In genomic region chr1:44508397-44508745, GRCh38 we compare ENCODE assay signal across 24 cellular contexts.
DNase-seq lines count a peak whose midpoint lies in the region; ATAC-seq and TF ChIP-seq lines count a peak whose summit lies in the region.
"Had no signal": no experiment of that assay in that cellular context is flagged by ENCODE, and none has a peak within 500 bp of the region (broad histone marks: within the 10 kb centered on the region; RNA-seq: fewer than 3 reads in every experiment).

No MANE protein-coding gene starts in this region.

- H3K36me3 Mint-ChIP-seq in neural progenitor cell (no peaks in the 10 kb centered on the region), type B pancreatic cell (no peaks in the 10 kb centered on the region)

- intact Hi-C loops in left cardiac atrium (cut with DNase I), result loop anchor here in 1 of 2 donors (10.0 kb wide), 2 partner anchors 104 to 134 kb away; partner anchors contain the start of gene RNF220

- ATAC-seq in left cardiac atrium, result no peak
- ATAC-seq: Right ventricle myocardium inferior had no signal

- H3K4me1 Mint-ChIP-seq in neural progenitor cell, result peaks cover 70% of the 10 kb centered on the region
- H3K4me1 Mint-ChIP-seq in type B pancreatic cell (ENCODE audit: unreplicated experiment), result peaks cover 46% of the 10 kb centered on the region

- no peak overlapping the region for H3K4me3 ChIP-seq in neural progenitor cell
- H3K4me3 ChIP-seq in H7 (ENCODE audit: insufficient read depth, low read depth, low read length), result no peak overlapping the region
- H3K4me3 ChIP-seq: BLaER1 treated with 17β-estradiol and CSF1 and Interleukin-3, amounts not matched to agents 10 nM and 100 nM; GM23248; PC-9; SJSA1 had no signal

- no peak overlapping the region for H2AFZ ChIP-seq in neural progenitor cell (replicated peaks)
- H2AFZ ChIP-seq: GM23248, PC-9 had no signal

- no peak overlapping the region for H3K4me2 ChIP-seq in neural progenitor cell
- H3K4me2 ChIP-seq: BLaER1 treated with 17β-estradiol and CSF1 and Interleukin-3, amounts not matched to agents 10 nM and 100 nM; KMS-11; PC-9 had no signal

- peak; percentile 75 for DNase-seq in globus pallidus (ENCODE audit: low spot score)
- no peak for DNase-seq in neural progenitor cell (ENCODE audit: low spot score)
- DNase-seq in type B pancreatic cell (ENCODE audit: extremely low spot score, unreplicated experiment), result no peak
- no peak for DNase-seq in H7
- no peak for DNase-seq in left cardiac atrium
- DNase-seq in GM19240 (ENCODE audit: insufficient read length, low spot score), result no peak
- DNase-seq in NCI-H1105 treated with DMSO at 0.1 percent for 48 hours (lab: John Stamatoyannopoulos, UW), result no peak
- DNase-seq: CD4-positive, alpha-beta T cell; GM23248; HCEC 1CT; IMR-90; NCI-H1092; NCI-H1436; NCI-H1930; NCI-H2107; NCI-H446; NCI-H82; NK-92 treated with Interleukin-12 subunit alpha and Interleukin-12 subunit beta, amount 100 ng/mL, for 24 hours; PC-9 had no signal

- TF ChIP-seq CTCF in neural progenitor cell (IDR thresholded peaks at IDR 0.05) (no peak), type B pancreatic cell (conservative IDR thresholded peaks at IDR 0.05) (no peak)

- peaks cover 78% of the 10 kb centered on the region for H3K27me3 Mint-ChIP-seq in neural progenitor cell (ENCODE audit: insufficient read depth, low read depth)
- peaks cover 44% of the 10 kb centered on the region for H3K27me3 Mint-ChIP-seq in type B pancreatic cell

- peaks cover 86% of the 10 kb centered on the region for H4K20me1 ChIP-seq in neural progenitor cell (ENCODE audit: low read depth)
- H4K20me1 ChIP-seq: BLaER1 treated with 17β-estradiol and CSF1 and Interleukin-3, amounts not matched to agents 10 nM and 100 nM had no signal

- H3K9me3 Mint-ChIP-seq in neural progenitor cell (no peaks in the 10 kb centered on the region), type B pancreatic cell (no peaks in the 10 kb centered on the region)
- H3K9me3 Mint-ChIP-seq: CD4-positive, alpha-beta T cell had no signal

- H3K36me3 ChIP-seq in neural progenitor cell, result no peaks in the 10 kb centered on the region
- H3K36me3 ChIP-seq in H7 (replicated peaks; ENCODE audit: control insufficient read depth, insufficient read depth, low read length), result no peaks in the 10 kb centered on the region
- H3K36me3 ChIP-seq: BLaER1 treated with 17β-estradiol and CSF1 and Interleukin-3, amounts not matched to agents 10 nM and 100 nM; SJSA1 had no signal

- no peaks in the 10 kb centered on the region for H3K9me3 ChIP-seq in neural progenitor cell (ENCODE audit: low read depth)
- H3K9me3 ChIP-seq: BLaER1 treated with 17β-estradiol and CSF1 and Interleukin-3, amounts not matched to agents 10 nM and 100 nM; SJSA1 had no signal

- H3K79me2 ChIP-seq in neural progenitor cell (ENCODE audit: low read depth), result no peaks in the 10 kb centered on the region

- H3K27ac Mint-ChIP-seq in neural progenitor cell, result no peak overlapping the region
- no peak overlapping the region for H3K27ac Mint-ChIP-seq in type B pancreatic cell
- H3K27ac Mint-ChIP-seq: CD4-positive, alpha-beta T cell had no signal

- peaks cover 28% of the 10 kb centered on the region for H3K4me1 ChIP-seq in neural progenitor cell
- H3K4me1 ChIP-seq: SJSA1 had no signal

- H3K27ac ChIP-seq in angular gyrus (ENCODE audit: low read depth, low read length) (peak overlapping the region; percentile 87), neural progenitor cell (no peak overlapping the region)
- H3K27ac ChIP-seq: BLaER1 treated with 17β-estradiol and CSF1 and Interleukin-3, amounts not matched to agents 10 nM and 100 nM; GM23248; KMS-11; PC-9; SJSA1 had no signal

- H3K27me3 ChIP-seq in neural progenitor cell, result peaks cover 100% of the 10 kb centered on the region
- H3K27me3 ChIP-seq in H7 (ENCODE audit: control insufficient read depth, insufficient read depth, low read length), result peaks cover 20% of the 10 kb centered on the region
- H3K27me3 ChIP-seq: BLaER1 treated with 17β-estradiol and CSF1 and Interleukin-3, amounts not matched to agents 10 nM and 100 nM had no signal

- H3K4me3 Mint-ChIP-seq in neural progenitor cell (peak overlapping the region; percentile 65), type B pancreatic cell (peak overlapping the region; percentile 17)
- H3K4me3 Mint-ChIP-seq: CD4-positive, alpha-beta T cell had no signal

- no peak overlapping the region for H3K9ac ChIP-seq in neural progenitor cell
- H3K9ac ChIP-seq: BLaER1 treated with 17β-estradiol and CSF1 and Interleukin-3, amounts not matched to agents 10 nM and 100 nM; GM23248; KMS-11 had no signal

- peaks cover 45% of the 10 kb centered on the region for H3F3A ChIP-seq in neural progenitor cell (ENCODE audit: low read depth)
